In genomic region chr20:40986774-40987173, GRCh38 we compare ENCODE assay signal across 1 cellular context.
TF ChIP-seq lines count a peak whose summit lies in the region.

No MANE protein-coding gene starts in this region.

TF ChIP-seq in GM23338, 12 proteins besides CTCF, POLR2A, EP300 and RAD21 (continued from another document):
- TF ChIP-seq ZNF462 (CRISPR knock-in tag; IDR thresholded peaks at IDR 0.05), result no peak
- no peak for TF ChIP-seq REST (IDR thresholded peaks at IDR 0.05; ENCODE audit: unreplicated experiment)
- TF ChIP-seq CREB1 (CRISPR knock-in tag; IDR thresholded peaks at IDR 0.05; ENCODE audit: low read depth), result no peak
- no peak for TF ChIP-seq EZH2 (IDR thresholded peaks at IDR 0.05; ENCODE audit: low read depth, unreplicated experiment)
- TF ChIP-seq ETS1 (IDR thresholded peaks at IDR 0.05), result no peak
- TF ChIP-seq EZH2phosphoT487 (IDR thresholded peaks at IDR 0.05; ENCODE audit: unreplicated experiment), result no peak
